In the genomic region with DNA sequence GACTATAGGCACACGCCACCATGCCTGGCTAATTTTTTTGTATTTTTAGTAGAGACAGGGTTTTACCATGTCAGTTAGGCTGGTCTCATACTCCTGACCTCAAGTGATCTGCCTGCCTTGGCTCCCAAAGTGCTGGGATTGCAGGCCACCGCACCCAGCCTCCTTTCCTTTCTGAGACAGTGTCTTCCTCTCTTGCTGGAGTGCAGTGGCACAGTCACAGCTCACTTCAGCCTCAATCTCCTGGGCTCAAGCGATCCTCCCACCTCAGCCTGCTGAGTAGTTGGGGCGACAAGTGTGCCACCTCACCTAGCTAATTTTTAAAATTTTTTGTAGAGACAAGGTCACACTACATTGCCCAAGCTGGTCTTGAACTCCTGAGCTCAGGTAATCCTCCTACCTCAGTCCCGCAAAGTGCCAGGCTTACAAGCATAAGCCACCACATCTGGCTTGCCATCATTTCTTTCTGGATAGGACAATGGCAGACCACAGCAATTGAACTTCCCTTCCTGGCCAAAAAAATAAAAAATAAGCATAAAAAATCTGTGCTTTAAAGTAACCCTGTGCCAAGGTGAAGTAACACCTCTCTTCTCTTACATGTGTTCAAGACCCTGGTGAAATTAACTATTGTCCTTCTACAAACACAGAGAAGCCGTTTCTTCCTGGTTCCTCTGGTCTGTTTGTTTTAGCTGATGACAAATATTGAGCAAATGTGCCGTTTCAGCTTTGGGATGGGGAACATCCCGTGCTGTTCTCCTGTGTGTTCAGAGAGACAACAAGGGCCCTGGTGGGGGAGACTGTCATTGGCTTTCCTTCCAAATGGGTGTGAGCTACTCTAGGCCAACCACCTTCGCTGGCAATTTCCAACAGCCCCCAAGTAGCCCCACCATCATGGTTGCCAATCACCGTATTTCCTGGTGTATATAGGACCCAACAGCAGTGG, we compare ENCODE assay signal across 1 cellular context.
A peak's percentile ranks its signal among the peaks of the same experiment; 100 is the strongest.
TF ChIP-seq lines count a peak whose summit lies in the region.

No MANE protein-coding gene starts in this region.

TF ChIP-seq in HepG2, 621 proteins besides CTCF, POLR2A, EP300 and RAD21 (continued from another document):
- TF ChIP-seq ZNF512 (CRISPR knock-in tag; IDR thresholded peaks at IDR 0.05) (no peak), SOX13 (IDR thresholded peaks at IDR 0.05) (peak; percentile 85), SOX13 (CRISPR knock-in tag; conservative IDR thresholded peaks at IDR 0.05 in 1 of 2, IDR thresholded peaks at IDR 0.05 in 1 of 2) (peak in 1 of 2 experiments; percentile 96; a peak in 2 of 4 replicates), HMGA1 (CRISPR knock-in tag; conservative IDR thresholded peaks at IDR 0.05) (no peak), TGIF2 (CRISPR knock-in tag; IDR thresholded peaks at IDR 0.05) (peak; percentile 95), LCORL (IDR thresholded peaks at IDR 0.05) (peak; percentile 71; the same call in 1 of the 2 replicates), LCORL (CRISPR knock-in tag; IDR thresholded peaks at IDR 0.05) (peak; percentile 98), RARG (CRISPR knock-in tag; IDR thresholded peaks at IDR 0.05; ENCODE audit: low read depth) (no peak), ZNF792 (CRISPR knock-in tag; IDR thresholded peaks at IDR 0.05) (peak; percentile 53; the same call in 1 of the 2 replicates)
- TF ChIP-seq, protein P1, sequence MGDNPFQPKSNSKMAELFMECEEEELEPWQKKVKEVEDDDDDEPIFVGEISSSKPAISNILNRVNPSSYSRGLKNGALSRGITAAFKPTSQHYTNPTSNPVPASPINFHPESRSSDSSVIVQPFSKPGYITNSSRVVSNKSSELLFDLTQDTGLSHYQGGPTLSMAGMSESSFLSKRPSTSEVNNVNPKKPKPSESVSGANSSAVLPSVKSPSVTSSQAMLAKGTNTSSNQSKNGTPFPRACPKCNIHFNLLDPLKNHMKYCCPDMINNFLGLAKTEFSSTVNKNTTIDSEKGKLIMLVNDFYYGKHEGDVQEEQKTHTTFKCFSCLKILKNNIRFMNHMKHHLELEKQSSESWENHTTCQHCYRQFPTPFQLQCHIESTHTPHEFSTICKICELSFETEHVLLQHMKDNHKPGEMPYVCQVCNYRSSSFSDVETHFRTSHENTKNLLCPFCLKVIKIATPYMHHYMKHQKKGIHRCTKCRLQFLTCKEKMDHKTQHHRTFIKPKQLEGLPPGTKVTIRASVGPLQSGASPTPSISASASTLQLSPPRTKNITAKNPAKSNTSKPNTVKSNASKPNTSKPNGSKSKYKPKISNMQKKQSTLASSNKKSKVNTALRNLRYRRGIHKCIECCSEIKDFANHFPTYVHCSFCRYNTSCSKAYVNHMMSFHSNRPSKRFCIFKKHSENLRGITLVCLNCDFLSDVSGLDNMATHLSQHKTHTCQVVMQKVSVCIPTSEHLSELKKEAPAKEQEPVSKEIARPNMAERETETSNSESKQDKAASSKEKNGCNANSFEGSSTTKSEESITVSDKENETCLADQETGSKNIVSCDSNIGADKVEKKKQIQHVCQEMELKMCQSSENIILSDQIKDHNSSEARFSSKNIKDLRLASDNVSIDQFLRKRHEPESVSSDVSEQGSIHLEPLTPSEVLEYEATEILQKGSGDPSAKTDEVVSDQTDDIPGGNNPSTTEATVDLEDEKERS (CRISPR knock-in tag; IDR thresholded peaks at IDR 0.05): no peak
TF ChIP-seq in HepG2: peak in this region for 172.
